25 cellular contexts compared by ENCODE assay signal in the genomic region with DNA sequence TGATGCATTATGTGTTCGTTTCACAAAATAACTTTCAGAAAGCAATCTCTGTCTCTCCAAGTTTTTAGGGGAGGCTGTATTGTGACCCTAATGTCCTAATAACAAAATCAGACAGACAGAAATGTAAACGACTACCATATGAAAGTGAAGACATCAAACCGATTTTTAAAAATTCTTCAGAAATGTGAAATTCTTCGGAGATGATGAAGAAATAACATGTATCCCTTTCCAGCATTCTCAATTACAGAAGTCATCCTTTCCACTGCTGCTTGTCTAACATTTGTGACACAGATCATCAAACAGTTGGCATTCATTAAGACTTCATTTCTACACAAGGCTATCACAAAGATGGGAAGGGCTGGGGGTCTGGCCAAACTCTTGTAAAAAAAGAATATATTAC.
"Had no signal": no experiment of that assay in that cellular context is flagged by ENCODE, and none has a peak within 500 bp of the region (broad histone marks: within the 10 kb centered on the region; RNA-seq: fewer than 3 reads in every experiment).

No MANE protein-coding gene starts in this region.

- H3K27ac ChIP-seq: heart right ventricle, neural progenitor cell, parathyroid adenoma, right lobe of liver, spleen, thyroid gland had no signal

- FAIRE-seq: endometrium had no signal

- H3K36me3 Mint-ChIP-seq: neural progenitor cell had no signal

- H3K4me3 ChIP-seq: heart right ventricle, mucosa of descending colon, neural progenitor cell, right lobe of liver, spleen, thyroid gland had no signal

- H3K4me3 Mint-ChIP-seq: activated CD4-positive, alpha-beta T cell treated with anti-CD3 and anti-CD28 coated beads, Interleukin-2, amount 10 ng/mL, durations not matched to agents 24 days and 14 days; activated CD8-positive, alpha-beta T cell treated with anti-CD3 and anti-CD28 coated beads, Interleukin-2, amount 10 ng/mL, durations not matched to agents 7 days and 5 days; activated naive CD4-positive, alpha-beta T cell treated with anti-CD3 and anti-CD28 coated beads, Interleukin-2, amount 10 ng/mL, durations not matched to agents 7 days and 5 days; activated naive CD8-positive, alpha-beta T cell treated with anti-CD3 and anti-CD28 coated beads, Interleukin-2, amount 50 U/mL, for 24 hours; activated T-cell treated with anti-CD3 and anti-CD28 coated beads, Interleukin-2, amount 50 U/mL, for 4 hours; central memory CD8-positive, alpha-beta T cell; memory B cell; naive thymus-derived CD4-positive, alpha-beta T cell; neural progenitor cell; T-cell had no signal

- H3K27me3 ChIP-seq: heart right ventricle, neural progenitor cell, right lobe of liver, spleen, thyroid gland had no signal

- H3K27ac Mint-ChIP-seq: activated CD4-positive, alpha-beta T cell treated with anti-CD3 and anti-CD28 coated beads, Interleukin-2, amount 10 ng/mL, durations not matched to agents 24 days and 14 days; activated CD8-positive, alpha-beta T cell treated with anti-CD3 and anti-CD28 coated beads, Interleukin-2, amount 10 ng/mL, durations not matched to agents 7 days and 5 days; activated naive CD4-positive, alpha-beta T cell treated with anti-CD3 and anti-CD28 coated beads, Interleukin-2, amount 10 ng/mL, durations not matched to agents 7 days and 5 days; activated naive CD8-positive, alpha-beta T cell treated with anti-CD3 and anti-CD28 coated beads, Interleukin-2, amount 50 U/mL, for 24 hours; memory B cell; naive thymus-derived CD4-positive, alpha-beta T cell; neural progenitor cell; T-cell had no signal

- H3K4me2 ChIP-seq: neural progenitor cell had no signal

- H3K9ac ChIP-seq: neural progenitor cell, parathyroid adenoma had no signal

- H3K9me3 Mint-ChIP-seq: activated CD4-positive, alpha-beta T cell treated with anti-CD3 and anti-CD28 coated beads, Interleukin-2, amount 10 ng/mL, durations not matched to agents 24 days and 14 days; activated naive CD4-positive, alpha-beta T cell treated with anti-CD3 and anti-CD28 coated beads, Interleukin-2, amount 10 ng/mL, durations not matched to agents 7 days and 5 days; activated naive CD8-positive, alpha-beta T cell treated with anti-CD3 and anti-CD28 coated beads, Interleukin-2, amount 50 U/mL, for 24 hours; activated T-cell treated with anti-CD3 and anti-CD28 coated beads, Interleukin-2, amount 50 U/mL, for 4 hours; central memory CD8-positive, alpha-beta T cell; memory B cell; neural progenitor cell; T-cell had no signal

- H3K9me3 ChIP-seq: heart right ventricle, mucosa of descending colon, right lobe of liver, spleen, thyroid gland had no signal

- H3K36me3 ChIP-seq: neural progenitor cell, right lobe of liver, thyroid gland had no signal

- H2AFZ ChIP-seq: neural progenitor cell, parathyroid adenoma had no signal

- H3K27me3 Mint-ChIP-seq: activated naive CD4-positive, alpha-beta T cell treated with anti-CD3 and anti-CD28 coated beads, Interleukin-2, amount 10 ng/mL, durations not matched to agents 7 days and 5 days; activated naive CD8-positive, alpha-beta T cell treated with anti-CD3 and anti-CD28 coated beads, Interleukin-2, amount 50 U/mL, for 24 hours; central memory CD8-positive, alpha-beta T cell; memory B cell; T-cell had no signal

- ATAC-seq: activated CD8-positive, alpha-beta T cell treated with anti-CD3 and anti-CD28 coated beads, Interleukin-2, amount 10 ng/mL, durations not matched to agents 7 days and 5 days; activated naive CD8-positive, alpha-beta T cell treated with anti-CD3 and anti-CD28 coated beads, Interleukin-2, amount 50 U/mL, for 24 hours; activated T-cell treated with anti-CD3 and anti-CD28 coated beads, Interleukin-2, amount 50 U/mL, for 4 hours; heart right ventricle; mucosa of descending colon; naive thymus-derived CD4-positive, alpha-beta T cell; right lobe of liver; T-cell had no signal

- H3K79me2 ChIP-seq: parathyroid adenoma had no signal

- DNase-seq: activated CD4-positive, alpha-beta T cell treated with anti-CD3 and anti-CD28 coated beads, Interleukin-2, amount 10 ng/mL, durations not matched to agents 24 days and 14 days; activated CD8-positive, alpha-beta memory T cell treated with anti-CD3 and anti-CD28 coated beads, Interleukin-2, amount 50 U/mL, for 4 hours; activated CD8-positive, alpha-beta T cell treated with anti-CD3 and anti-CD28 coated beads, Interleukin-2, amount 10 ng/mL, durations not matched to agents 7 days and 5 days; activated effector memory CD4-positive, alpha-beta T cell treated with Interleukin-2 at 50 U/mL for 16 hours; activated naive CD4-positive, alpha-beta T cell treated with anti-CD3 and anti-CD28 coated beads, Interleukin-2, amount 10 ng/mL, durations not matched to agents 7 days and 5 days; activated naive CD8-positive, alpha-beta T cell treated with anti-CD3 and anti-CD28 coated beads, Interleukin-2, amount 50 U/mL, for 24 hours; activated T-cell treated with anti-CD3 and anti-CD28 coated beads, Interleukin-2, amount 50 U/mL, for 4 hours; aorta; cortex of kidney; erythroblast; heart right ventricle; kidney glomerular epithelial cell; mucosa of descending colon; naive thymus-derived CD4-positive, alpha-beta T cell; right lobe of liver; spleen; stimulated activated CD8-positive, alpha-beta memory T cell treated with anti-CD3 and anti-CD28 coated beads, Interleukin-4, amount 100 ng/mL, for 48 hours; stimulated activated naive CD4-positive, alpha-beta T cell; T-cell; thyroid gland had no signal

- H3K4me1 Mint-ChIP-seq: central memory CD8-positive, alpha-beta T cell had no signal

- H3K4me1 ChIP-seq: parathyroid adenoma, right lobe of liver, thyroid gland had no signal
